ENCODE assay signal across 17 cellular contexts in genomic region chr19:35502751-35503150, GRCh38. TPM values are rescaled to one million over a fixed set of nuclear protein-coding genes. Genes with fewer than 3 reads are reported as not detected.
DNase-seq lines count a peak whose midpoint lies in the region; ATAC-seq and TF ChIP-seq lines count a peak whose summit lies in the region.
"Had no signal": no experiment of that assay in that cellular context is flagged by ENCODE, and none has a peak within 500 bp of the region (broad histone marks: within the 10 kb centered on the region; RNA-seq: fewer than 3 reads in every experiment).

No MANE protein-coding gene starts in this region.

- peak in 3 of 4 donors; percentile 36 to 65 (median 51) for ATAC-seq in heart left ventricle
- ATAC-seq in left cardiac atrium, result no peak
- peak; percentile 18; the same call in 1 of the 2 replicates for ATAC-seq in WTC11
- no peak for ATAC-seq in HG03439 (IDR thresholded peaks at IDR 0.05; ENCODE audit: unreplicated experiment)
- ATAC-seq in foreskin keratinocyte, result no peak
- ATAC-seq: GM12878 had no signal

- peaks cover 83% of the 10 kb centered on the region for H3K36me3 Mint-ChIP-seq in WTC11
- H3K36me3 Mint-ChIP-seq: CD4-positive, CD25-positive, alpha-beta regulatory T cell had no signal

- H3K27me3 Mint-ChIP-seq in WTC11 (ENCODE audit: low read depth), result no peaks in the 10 kb centered on the region

- H3K27me3 ChIP-seq in heart left ventricle (peaks cover 0 to 6% (median 0%) of the 10 kb centered on the region in 9 donors), osteoblast (ENCODE audit: insufficient read depth, low read length) (peaks cover 10% of the 10 kb centered on the region), foreskin keratinocyte (no peaks in the 10 kb centered on the region)

- H3K9me3 Mint-ChIP-seq in WTC11, result no peaks in the 10 kb centered on the region
- H3K9me3 Mint-ChIP-seq: CD4-positive, CD25-positive, alpha-beta regulatory T cell; IgD-negative memory B cell had no signal

- intact Hi-C loops in heart left ventricle (cut with DNase I), result no loop called here
- intact Hi-C loops in left cardiac atrium (cut with DNase I), result no loop called here

- no peak overlapping the region for H3K27ac ChIP-seq in heart left ventricle
- no peak overlapping the region for H3K27ac ChIP-seq in osteoblast (ENCODE audit: low read depth, low read length)
- no peak overlapping the region for H3K27ac ChIP-seq in foreskin keratinocyte
- H3K27ac ChIP-seq: GM23248 had no signal

- H3K4me3 Mint-ChIP-seq in WTC11, result no peak overlapping the region
- H3K4me3 Mint-ChIP-seq: CD4-positive, CD25-positive, alpha-beta regulatory T cell; IgD-negative memory B cell had no signal

- H4K20me1 ChIP-seq in osteoblast (ENCODE audit: insufficient read depth, low read length), result no peaks in the 10 kb centered on the region

- H3K79me2 ChIP-seq in osteoblast (ENCODE audit: insufficient read depth, low read length), result no peaks in the 10 kb centered on the region

- H3K4me1 Mint-ChIP-seq in WTC11, result 0 out of 2 replicates have a peak, but pooled peaks cover 2% of the 10 kb centered on the region

- H2AFZ ChIP-seq in osteoblast (ENCODE audit: low read length), result no peak overlapping the region
- H2AFZ ChIP-seq: GM23248 had no signal

- no peaks in the 10 kb centered on the region for H3K9me3 ChIP-seq in heart left ventricle
- no peaks in the 10 kb centered on the region for H3K9me3 ChIP-seq in osteoblast (ENCODE audit: low read depth, low read length)

- no peak overlapping the region for H3K4me3 ChIP-seq in heart left ventricle
- no peak overlapping the region for H3K4me3 ChIP-seq in osteoblast (ENCODE audit: insufficient read depth, low read length)
- H3K4me3 ChIP-seq: GM12878, GM23248 had no signal

- no peak for DNase-seq in heart left ventricle
- DNase-seq in left cardiac atrium, result no peak
- DNase-seq in WTC11 (ENCODE audit: low spot score), result no peak
- peak; percentile 4 for DNase-seq in osteoblast (ENCODE audit: insufficient read length, low spot score, missing footprints)
- DNase-seq in AG20443 (ENCODE audit: low spot score), result no peak
- DNase-seq in foreskin keratinocyte, result no peak
- DNase-seq: Calu3; CD4-positive, CD25-positive, alpha-beta regulatory T cell; DMS 273 treated with DMSO at 0.1 percent for 48 hours; GM23248 had no signal

- H3K36me3 ChIP-seq in heart left ventricle (no peaks in the 10 kb centered on the region), osteoblast (ENCODE audit: insufficient read depth, low read length) (no peaks in the 10 kb centered on the region)

- H3K4me1 ChIP-seq in heart left ventricle (no peaks in the 10 kb centered on the region), osteoblast (ENCODE audit: insufficient read depth, low read length) (no peaks in the 10 kb centered on the region), foreskin keratinocyte (peaks cover 4% of the 10 kb centered on the region)

- TF ChIP-seq CTCF in heart left ventricle (IDR thresholded peaks at IDR 0.05) (no peak), WTC11 (IDR thresholded peaks at IDR 0.05) (no peak), osteoblast (IDR thresholded peaks at IDR 0.05; ENCODE audit: extremely low read depth, low read depth, low read length) (no peak), foreskin keratinocyte (conservative IDR thresholded peaks at IDR 0.05) (no peak)

- whole genome bisulfite sequencing in heart left ventricle, 4 donors, result 63 to 82% (median 70%) methylated on average over 4 of the region's 4 CpGs

- CTCF ChIA-PET in WTC11 (lab: Charles Lee), result interaction anchor here (1.0 to 1.1 kb wide), 2 partner anchors 8 to 150 kb away, joined by 4 read pairs; no protein-coding TSS in a partner anchor

- H3K4me2 ChIP-seq in osteoblast (ENCODE audit: insufficient read depth, low read length), result no peak overlapping the region

- TF ChIP-seq POLR2A in heart left ventricle (IDR thresholded peaks at IDR 0.05), result no peak

- H3K27ac Mint-ChIP-seq in WTC11, result no peak overlapping the region
- H3K27ac Mint-ChIP-seq: CD4-positive, CD25-positive, alpha-beta regulatory T cell had no signal

- POLR2A ChIA-PET in WTC11 (lab: Charles Lee), result interaction anchor here (0.6 to 0.7 kb wide), 2 partner anchors 8 to 122 kb away, joined by 4 to 5 read pairs; no protein-coding TSS in a partner anchor

TF ChIP-seq in WTC11, 78 proteins besides CTCF, POLR2A, EP300 and RAD21:
- TF ChIP-seq GABPB1 (CRISPR knock-in tag; IDR thresholded peaks at IDR 0.05), result no peak

RNA-seq across cellular contexts. Expression of gene DMKN, which starts 10.7 kb away (rescaled TPM):
- total RNA-seq in heart left ventricle (10 to 100 TPM in 7 of 9 donors, 1 to 10 TPM in 2; 7.8 to 26.9 (median 12.1) TPM), left cardiac atrium (1 to 10 TPM; 7.5 to 7.6 TPM), WTC11 (2021) (284 to 302 TPM (median 285 TPM) in 3 replicates), osteoblast (24.2 and 30.9 TPM in 2 replicates), foreskin keratinocyte (264 and 272 TPM in 2 replicates)
- polyA plus RNA-seq in heart left ventricle (10 to 100 TPM; 18.2 to 38.8 TPM), foreskin keratinocyte (387 and 391 TPM in 2 replicates)
- total RNA-seq: CD4-positive, CD25-positive, alpha-beta regulatory T cell had no signal

RNA-seq across cellular contexts. Expression of gene KRTDAP, which starts 12.5 kb away (rescaled TPM):
- not detected for total RNA-seq in heart left ventricle
- not detected for polyA plus RNA-seq in heart left ventricle
- total RNA-seq in left cardiac atrium, result not detected
- 1.3 to 3.2 TPM (median 1.7 TPM) in 3 replicates for total RNA-seq in WTC11 (2021)
- total RNA-seq in osteoblast, result not detected in 2 replicates
- 9.0 and 12.6 TPM in 2 replicates for total RNA-seq in foreskin keratinocyte
- 8.9 and 14.4 TPM in 2 replicates for polyA plus RNA-seq in foreskin keratinocyte
- total RNA-seq: Calu3; CD4-positive, CD25-positive, alpha-beta regulatory T cell; G401; GM12878; GM23248; HT-29 had no signal
- polyA plus RNA-seq: AG04450; BJ; CD4-positive, CD25-positive, alpha-beta regulatory T cell; GM23248; IgD-negative memory B cell had no signal

RNA-seq across cellular contexts. Expression of gene SBSN, which starts 25.4 kb away (rescaled TPM):
- total RNA-seq in heart left ventricle, result not detected
- polyA plus RNA-seq in heart left ventricle, result not detected
- total RNA-seq in left cardiac atrium, result not detected
- total RNA-seq in WTC11 (2021), result 0.15 to 0.39 TPM in 2 of 3 replicates, not detected in the other
- total RNA-seq in osteoblast, result 4.7 and 12.1 TPM in 2 replicates
- 4.8 and 5.7 TPM in 2 replicates for total RNA-seq in foreskin keratinocyte
- 3.4 and 6.4 TPM in 2 replicates for polyA plus RNA-seq in foreskin keratinocyte
- total RNA-seq: Calu3; CD4-positive, CD25-positive, alpha-beta regulatory T cell; G401; GM12878; HT-29 had no signal
- polyA plus RNA-seq: CD4-positive, CD25-positive, alpha-beta regulatory T cell; IgD-negative memory B cell had no signal

RNA-seq across cellular contexts. Expression of gene GAPDHS, which starts 30.5 kb away (rescaled TPM):
- total RNA-seq in heart left ventricle, result not detected
- not detected for polyA plus RNA-seq in heart left ventricle
- total RNA-seq in left cardiac atrium, result not detected
- total RNA-seq in WTC11 (2021), result 0.20 to 0.30 TPM in 2 of 3 replicates, not detected in the other
- total RNA-seq in osteoblast, result not detected in 2 replicates
- not detected in 2 replicates for total RNA-seq in foreskin keratinocyte
- polyA plus RNA-seq in foreskin keratinocyte, result not detected in 2 replicates
- total RNA-seq: Calu3; CD4-positive, CD25-positive, alpha-beta regulatory T cell; G401; GM12878; GM23248; HT-29 had no signal
- polyA plus RNA-seq: AG04450; BJ; CD4-positive, CD25-positive, alpha-beta regulatory T cell; GM23248; IgD-negative memory B cell had no signal

RNA-seq across cellular contexts. Expression of gene TMEM147, which starts 42.7 kb away (rescaled TPM):
- 100 to 1,000 TPM in 3 of 9 donors, 10 to 100 TPM in 6; 68.9 to 121 (median 81.6) TPM for total RNA-seq in heart left ventricle
- 100 to 1,000 TPM; 103 to 191 TPM for polyA plus RNA-seq in heart left ventricle
- total RNA-seq in left cardiac atrium, result 10 to 100 TPM; 78.1 to 87.5 TPM
- 132 to 135 TPM (median 132 TPM) in 3 replicates for total RNA-seq in WTC11 (2021)
- total RNA-seq in osteoblast, result 93.1 and 98.8 TPM in 2 replicates
- 143 and 152 TPM in 2 replicates for total RNA-seq in foreskin keratinocyte
- 196 and 202 TPM in 2 replicates for polyA plus RNA-seq in foreskin keratinocyte

Comparison
In these comparisons a context has a peak if more than half of its experiments do, and no peak if none do; other contexts are left out.
1. ATAC-seq: peak in heart left ventricle (3 of 4) and WTC11 (single experiment); none in left cardiac atrium (0 of 2), HG03439 (single experiment) and foreskin keratinocyte (single experiment).